8 cellular contexts compared by ENCODE assay signal in the genomic region with DNA sequence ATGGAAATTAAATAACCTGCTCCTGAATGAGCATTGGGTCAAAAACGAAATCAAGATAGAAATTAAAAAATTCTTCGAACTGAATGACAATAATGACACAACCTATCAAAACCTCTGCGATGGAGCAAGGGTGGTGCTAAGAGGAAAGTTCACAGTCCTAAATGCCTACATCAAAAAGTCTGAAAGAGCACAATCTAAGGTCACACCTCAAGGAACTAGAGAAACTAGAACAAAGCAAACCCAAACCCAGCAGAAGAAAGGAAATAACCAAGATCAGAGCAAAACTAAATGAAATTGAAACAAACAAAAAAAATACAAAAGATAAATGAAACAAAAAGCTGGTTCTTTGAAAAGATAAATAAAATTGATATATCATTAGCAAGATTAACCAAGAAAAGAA. TPM values are rescaled to one million over a fixed set of nuclear protein-coding genes. Genes with fewer than 3 reads are reported as not detected.
A peak's percentile ranks its signal among the peaks of the same experiment; 100 is the strongest.
DNase-seq lines count a peak whose midpoint lies in the region; ATAC-seq, FAIRE-seq and TF ChIP-seq lines count a peak whose summit lies in the region.
"Not testable (repeated sequence)": the region's sequence is repeated elsewhere in the genome, so short reads cannot be mapped to it uniquely, and the experiment has no call there.

No MANE protein-coding gene starts in this region.

- not testable (repeated sequence) for H3K36me3 ChIP-seq in CD8-positive, alpha-beta memory T cell (ENCODE audit: insufficient read depth, low read length); small intestine (ENCODE audit: control insufficient read depth in 2 of 2, insufficient read depth in 2 of 2, low read length in 2 of 2)

- peak in 2 of 5 donors; percentile 54 to 59 for DNase-seq in CD8-positive, alpha-beta memory T cell
- peak; percentile 37 for DNase-seq in activated CD8-positive, alpha-beta T cell treated with anti-CD3 and anti-CD28 coated beads for 36 hours
- DNase-seq in activated naive CD8-positive, alpha-beta T cell treated with anti-CD3 and anti-CD28 coated beads for 36 hours; small intestine; stimulated activated naive CD8-positive, alpha-beta T cell treated with anti-CD3 and anti-CD28 coated beads, Interleukin-15, amount 100 ng/mL, for 72 hours: not testable (repeated sequence)
- peak in 2 of 3 donors; percentile 22 to 35 for DNase-seq in immature natural killer cell

- H3K27me3 Mint-ChIP-seq in CD8-positive, alpha-beta memory T cell; activated CD8-positive, alpha-beta T cell treated with anti-CD3 and anti-CD28 coated beads for 36 hours; activated T-helper 17 cell treated with anti-CD3 and anti-CD28 coated beads, Interleukin-2, amount 50 U/mL, for 72 hours; activated naive CD8-positive, alpha-beta T cell treated with anti-CD3 and anti-CD28 coated beads for 36 hours; immature natural killer cell (ENCODE audit: low read depth in 3 of 3); stimulated activated naive CD8-positive, alpha-beta T cell treated with anti-CD3 and anti-CD28 coated beads, Interleukin-15, amount 100 ng/mL, for 72 hours: not testable (repeated sequence)

- H3K27ac Mint-ChIP-seq in CD8-positive, alpha-beta memory T cell, result peak overlapping the region; percentile 48 to 98 (median 86)
- peak overlapping the region; percentile 95 for H3K27ac Mint-ChIP-seq in activated CD8-positive, alpha-beta T cell treated with anti-CD3 and anti-CD28 coated beads for 36 hours
- peak overlapping the region; percentile 21 for H3K27ac Mint-ChIP-seq in activated T-helper 17 cell treated with anti-CD3 and anti-CD28 coated beads, Interleukin-2, amount 50 U/mL, for 72 hours
- peak overlapping the region; percentile 88 for H3K27ac Mint-ChIP-seq in activated naive CD8-positive, alpha-beta T cell treated with anti-CD3 and anti-CD28 coated beads for 36 hours
- H3K27ac Mint-ChIP-seq in immature natural killer cell, result peak overlapping the region; percentile 29 to 86 (median 74)
- H3K27ac Mint-ChIP-seq in stimulated activated naive CD8-positive, alpha-beta T cell treated with anti-CD3 and anti-CD28 coated beads, Interleukin-15, amount 100 ng/mL, for 72 hours, result peak overlapping the region; percentile 6 to 83

- H3K4me3 Mint-ChIP-seq in CD8-positive, alpha-beta memory T cell, result peak overlapping the region; percentile 48 to 78 (median 70)
- H3K4me3 Mint-ChIP-seq in activated CD8-positive, alpha-beta T cell treated with anti-CD3 and anti-CD28 coated beads for 36 hours, result peak overlapping the region; percentile 73
- H3K4me3 Mint-ChIP-seq in activated T-helper 17 cell treated with anti-CD3 and anti-CD28 coated beads, Interleukin-2, amount 50 U/mL, for 72 hours, result peak overlapping the region; percentile 57
- peak overlapping the region; percentile 82 for H3K4me3 Mint-ChIP-seq in activated naive CD8-positive, alpha-beta T cell treated with anti-CD3 and anti-CD28 coated beads for 36 hours
- peak overlapping the region; percentile 21 to 76 (median 40) for H3K4me3 Mint-ChIP-seq in immature natural killer cell
- H3K4me3 Mint-ChIP-seq in stimulated activated naive CD8-positive, alpha-beta T cell treated with anti-CD3 and anti-CD28 coated beads, Interleukin-15, amount 100 ng/mL, for 72 hours, result peak overlapping the region; percentile 55 to 67

- FAIRE-seq in TTC549 (lab: Jason Lieb, UNC) (peak; percentile 87), small intestine (lab: Jason Lieb, UNC) (peak; percentile 53)

- CTCF ChIA-PET in CD8-positive, alpha-beta memory T cell (lab: Charles Lee), result interaction anchor here (1.5 kb wide), 1 partner anchor 124 kb away, joined by 6 read pairs; no protein-coding TSS in a partner anchor
- CTCF ChIA-PET in activated CD8-positive, alpha-beta T cell treated with anti-CD3 and anti-CD28 coated beads for 36 hours (lab: Charles Lee), result interaction anchor here (1.8 to 3.3 kb wide), 2 partner anchors 18 to 123 kb away, joined by 5 to 16 read pairs; a partner anchor contains a TSS

- peak; percentile 81 for ATAC-seq in activated CD8-positive, alpha-beta T cell treated with anti-CD3 and anti-CD28 coated beads for 36 hours
- not testable (repeated sequence) for ATAC-seq in activated T-helper 17 cell treated with anti-CD3 and anti-CD28 coated beads, Interleukin-2, amount 50 U/mL, for 72 hours (replicated peaks)
- ATAC-seq in stimulated activated naive CD8-positive, alpha-beta T cell treated with anti-CD3 and anti-CD28 coated beads, Interleukin-15, amount 100 ng/mL, for 72 hours, result peak; percentile 67

- H3K4me3 ChIP-seq in CD8-positive, alpha-beta memory T cell (ENCODE audit: low read length), result peak overlapping the region; percentile 34
- not testable (repeated sequence) for H3K4me3 ChIP-seq in small intestine (ENCODE audit: low read depth in 1 of 2, low read length in 2 of 2)

- H3K4me1 Mint-ChIP-seq in CD8-positive, alpha-beta memory T cell, result peaks cover 76 to 94% (median 85%) of the 10 kb centered on the region in 3 donors
- H3K4me1 Mint-ChIP-seq in activated CD8-positive, alpha-beta T cell treated with anti-CD3 and anti-CD28 coated beads for 36 hours (ENCODE audit: low read depth), result peaks cover 88% of the 10 kb centered on the region
- peaks cover 50% of the 10 kb centered on the region for H3K4me1 Mint-ChIP-seq in activated T-helper 17 cell treated with anti-CD3 and anti-CD28 coated beads, Interleukin-2, amount 50 U/mL, for 72 hours
- H3K4me1 Mint-ChIP-seq in activated naive CD8-positive, alpha-beta T cell treated with anti-CD3 and anti-CD28 coated beads for 36 hours, result peaks cover 78% of the 10 kb centered on the region
- peaks cover 8 to 71% of the 10 kb centered on the region in 2 donors for H3K4me1 Mint-ChIP-seq in immature natural killer cell
- H3K4me1 Mint-ChIP-seq in stimulated activated naive CD8-positive, alpha-beta T cell treated with anti-CD3 and anti-CD28 coated beads, Interleukin-15, amount 100 ng/mL, for 72 hours, result peaks cover 81% of the 10 kb centered on the region

- not testable (repeated sequence) for H3K9me3 Mint-ChIP-seq in CD8-positive, alpha-beta memory T cell; activated T-helper 17 cell treated with anti-CD3 and anti-CD28 coated beads, Interleukin-2, amount 50 U/mL, for 72 hours; immature natural killer cell
- peaks cover 11% of the 10 kb centered on the region for H3K9me3 Mint-ChIP-seq in activated CD8-positive, alpha-beta T cell treated with anti-CD3 and anti-CD28 coated beads for 36 hours
- peaks cover 23% of the 10 kb centered on the region for H3K9me3 Mint-ChIP-seq in activated naive CD8-positive, alpha-beta T cell treated with anti-CD3 and anti-CD28 coated beads for 36 hours
- peaks cover 9 to 11% of the 10 kb centered on the region in 2 donors for H3K9me3 Mint-ChIP-seq in stimulated activated naive CD8-positive, alpha-beta T cell treated with anti-CD3 and anti-CD28 coated beads, Interleukin-15, amount 100 ng/mL, for 72 hours

- not testable (repeated sequence) for H3K36me3 Mint-ChIP-seq in CD8-positive, alpha-beta memory T cell; activated T-helper 17 cell treated with anti-CD3 and anti-CD28 coated beads, Interleukin-2, amount 50 U/mL, for 72 hours (ENCODE audit: low read depth); immature natural killer cell
- peaks cover 55% of the 10 kb centered on the region for H3K36me3 Mint-ChIP-seq in activated CD8-positive, alpha-beta T cell treated with anti-CD3 and anti-CD28 coated beads for 36 hours (ENCODE audit: low read depth)
- H3K36me3 Mint-ChIP-seq in activated naive CD8-positive, alpha-beta T cell treated with anti-CD3 and anti-CD28 coated beads for 36 hours, result peaks cover 72% of the 10 kb centered on the region

- H3K9me3 ChIP-seq in CD8-positive, alpha-beta memory T cell (ENCODE audit: low read length); small intestine (ENCODE audit: control insufficient read depth, low read depth): not testable (repeated sequence)

- intact Hi-C loops in activated CD8-positive, alpha-beta T cell treated with anti-CD3 and anti-CD28 coated beads for 36 hours (cut with micrococcal nuclease), result not testable (repeated sequence)

- TF ChIP-seq CTCF in activated CD8-positive, alpha-beta T cell treated with anti-CD3 and anti-CD28 coated beads for 36 hours (IDR thresholded peaks at IDR 0.05), result not testable (repeated sequence)

- H3K27ac ChIP-seq in CD8-positive, alpha-beta memory T cell (ENCODE audit: low read depth, low read length), result peak overlapping the region; percentile 43
- H3K27ac ChIP-seq in small intestine (ENCODE audit: low read depth in 1 of 2, low read length in 1 of 2), result not testable (repeated sequence)

- WGBS in small intestine, 3 donors, result 68 to 83% (median 72%) methylated on average over 3 of the region's 3 CpGs

- H3K27me3 ChIP-seq in CD8-positive, alpha-beta memory T cell (ENCODE audit: insufficient read depth, low read length, poor library complexity, severe bottlenecking); small intestine (ENCODE audit: control insufficient read depth in 2 of 2, insufficient read depth in 2 of 2, low read length in 2 of 2): not testable (repeated sequence)

- H3K4me1 ChIP-seq in CD8-positive, alpha-beta memory T cell (ENCODE audit: insufficient read depth, low read length), result peaks cover 25% of the 10 kb centered on the region
- not testable (repeated sequence) for H3K4me1 ChIP-seq in small intestine (ENCODE audit: control insufficient read depth in 2 of 2, insufficient read depth in 1 of 2, low read depth in 1 of 2, low read length in 1 of 2)

- POLR2A ChIA-PET in CD8-positive, alpha-beta memory T cell (lab: Charles Lee), result not testable (repeated sequence)
- POLR2A ChIA-PET in activated CD8-positive, alpha-beta T cell treated with anti-CD3 and anti-CD28 coated beads for 36 hours (lab: Charles Lee), result interaction anchor here (0.6 to 1.7 kb wide), 4 partner anchors 17 to 1178 kb away, joined by 3 to 4 read pairs (median 3); no protein-coding TSS in a partner anchor

RNA-seq across cellular contexts. Expression of a gene that starts 18.5 kb away (rescaled TPM):
- total RNA-seq in CD8-positive, alpha-beta memory T cell, result 10 to 100 TPM; 76.9 to 79.9 TPM
- 24.1 TPM for polyA plus RNA-seq in CD8-positive, alpha-beta memory T cell
- total RNA-seq in activated CD8-positive, alpha-beta T cell treated with anti-CD3 and anti-CD28 coated beads for 36 hours, result 10 to 100 TPM; 77.4 to 87.3 TPM
- 10 to 100 TPM; 19.8 to 41.2 TPM for total RNA-seq in activated T-helper 17 cell treated with anti-CD3 and anti-CD28 coated beads, Interleukin-2, amount 50 U/mL, for 72 hours
- total RNA-seq in activated naive CD8-positive, alpha-beta T cell treated with anti-CD3 and anti-CD28 coated beads for 36 hours, result 10 to 100 TPM; 63.8 to 76.2 TPM
- polyA plus RNA-seq in immature natural killer cell (10 to 100 TPM; 21.8 to 39.3 (median 27.7) TPM), small intestine (1 to 10 TPM; 2.9 to 5.7 (median 4.3) TPM)

Comparison
In these comparisons a context has a peak if more than half of its experiments do, and no peak if none do; other contexts are left out.
1. H3K27ac Mint-ChIP-seq: peak in every context shown above with its lines; median percentile 95 in activated CD8-positive, alpha-beta T cell treated with anti-CD3 and anti-CD28 coated beads for 36 hours; 88 in activated naive CD8-positive, alpha-beta T cell treated with anti-CD3 and anti-CD28 coated beads for 36 hours; 86 in CD8-positive, alpha-beta memory T cell; 74 in immature natural killer cell; 44 in stimulated activated naive CD8-positive, alpha-beta T cell treated with anti-CD3 and anti-CD28 coated beads, Interleukin-15, amount 100 ng/mL, for 72 hours; 21 in activated T-helper 17 cell treated with anti-CD3 and anti-CD28 coated beads, Interleukin-2, amount 50 U/mL, for 72 hours.